In the genomic region with DNA sequence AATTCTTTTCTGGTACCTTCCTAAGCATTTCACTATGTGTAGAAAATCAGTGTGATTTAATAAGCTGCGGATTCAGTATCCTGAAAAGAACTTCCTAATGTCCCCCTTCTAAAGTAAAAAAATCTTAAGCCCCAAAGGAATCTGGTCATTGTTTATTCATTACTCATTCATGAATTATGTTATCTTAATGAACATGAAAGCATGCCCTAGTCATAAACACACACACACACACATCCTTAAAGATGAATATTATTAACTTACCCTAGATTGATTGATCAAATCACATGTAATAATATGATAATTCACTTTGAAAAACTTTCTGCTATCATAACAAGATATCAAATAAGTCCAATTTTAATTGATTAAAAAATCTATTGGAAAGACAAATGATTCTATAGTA, we compare ENCODE assay signal across 27 cellular contexts.
"Had no signal": no experiment of that assay in that cellular context is flagged by ENCODE, and none has a peak within 500 bp of the region (broad histone marks: within the 10 kb centered on the region; RNA-seq: fewer than 3 reads in every experiment).

No MANE protein-coding gene starts in this region.

- DNase-seq: activated CD4-positive, alpha-beta memory T cell treated with anti-CD3 and anti-CD28 coated beads, Interleukin-2, amount 10 ng/mL, durations not matched to agents 7 days and 5 days; activated CD4-positive, alpha-beta T cell treated with anti-CD3 and anti-CD28 coated beads for 1 hour; activated CD4-positive, alpha-beta T cell treated with anti-CD3 and anti-CD28 coated beads for 48 hours; activated CD4-positive, CD25-positive, alpha-beta regulatory T cell; activated effector memory CD4-positive, alpha-beta T cell treated with anti-CD3 and anti-CD28 coated beads, Interleukin-2, amount 50 U/mL, for 16 hours; activated naive CD4-positive, alpha-beta T cell treated with Interleukin-2 at 50 U/mL for 16 hours; activated naive CD8-positive, alpha-beta T cell treated with anti-CD3 and anti-CD28 coated beads, Interleukin-2, amount 10 ng/mL, durations not matched to agents 7 days and 5 days; activated T-cell treated with anti-CD3 and anti-CD28 coated beads, Interleukin-2, amount 50 U/mL, for 1 hour; activated T-cell treated with anti-CD3 and anti-CD28 coated beads, Interleukin-2, amount 50 U/mL, for 72 hours; amygdala; body of pancreas; central memory CD4-positive, alpha-beta T cell; NCI-H1092 treated with DMSO at 0.1 percent for 48 hours; NCI-H1417 treated with DMSO at 0.1 percent for 48 hours; NCI-H187 treated with DMSO at 0.1 percent for 48 hours; NCI-H2081; NCI-H345; NCI-H524 treated with DMSO at 0.1 percent for 48 hours; RPMI8226; SHP77 treated with DMSO at 0.1 percent for 48 hours; T1000; WERI-Rb-1 had no signal

- H3K27ac Mint-ChIP-seq: activated CD4-positive, alpha-beta memory T cell treated with anti-CD3 and anti-CD28 coated beads, Interleukin-2, amount 10 ng/mL, durations not matched to agents 7 days and 5 days; activated naive CD4-positive, alpha-beta T cell treated with anti-CD3 and anti-CD28 coated beads, Interleukin-2, amount 50 U/mL, for 24 hours; activated naive CD8-positive, alpha-beta T cell treated with anti-CD3 and anti-CD28 coated beads, Interleukin-2, amount 10 ng/mL, durations not matched to agents 7 days and 5 days; activated T-cell treated with anti-CD3 and anti-CD28 coated beads, Interleukin-2, amount 50 U/mL, for 72 hours; activated T-helper 17 cell treated with anti-CD3 and anti-CD28 coated beads, Interleukin-2, amount 50 U/mL, for 72 hours had no signal

- H3K9ac ChIP-seq: KMS-11 had no signal

- H3K36me3 ChIP-seq: ascending aorta, WERI-Rb-1 had no signal

- H3K4me2 ChIP-seq: KMS-11 had no signal

- H3K4me1 ChIP-seq: ascending aorta, body of pancreas had no signal

- H3K9me3 ChIP-seq: ascending aorta, body of pancreas had no signal

- H3K27me3 ChIP-seq: ascending aorta, body of pancreas had no signal

- H3K4me1 Mint-ChIP-seq: activated CD4-positive, alpha-beta memory T cell treated with anti-CD3 and anti-CD28 coated beads, Interleukin-2, amount 10 ng/mL, durations not matched to agents 7 days and 5 days; activated naive CD4-positive, alpha-beta T cell treated with anti-CD3 and anti-CD28 coated beads, Interleukin-2, amount 50 U/mL, for 24 hours; activated T-helper 17 cell treated with anti-CD3 and anti-CD28 coated beads, Interleukin-2, amount 50 U/mL, for 72 hours had no signal

- H3K9me3 Mint-ChIP-seq: activated naive CD4-positive, alpha-beta T cell treated with anti-CD3 and anti-CD28 coated beads, Interleukin-2, amount 50 U/mL, for 24 hours; activated naive CD8-positive, alpha-beta T cell treated with anti-CD3 and anti-CD28 coated beads, Interleukin-2, amount 10 ng/mL, durations not matched to agents 7 days and 5 days; activated T-helper 17 cell treated with anti-CD3 and anti-CD28 coated beads, Interleukin-2, amount 50 U/mL, for 72 hours had no signal

- H3K36me3 Mint-ChIP-seq: activated naive CD4-positive, alpha-beta T cell treated with anti-CD3 and anti-CD28 coated beads, Interleukin-2, amount 50 U/mL, for 24 hours; activated naive CD8-positive, alpha-beta T cell treated with anti-CD3 and anti-CD28 coated beads, Interleukin-2, amount 10 ng/mL, durations not matched to agents 7 days and 5 days had no signal

- H3K4me3 ChIP-seq: ascending aorta, body of pancreas had no signal

- ATAC-seq: activated T-cell treated with anti-CD3 and anti-CD28 coated beads, Interleukin-2, amount 50 U/mL, for 72 hours; activated T-helper 17 cell treated with anti-CD3 and anti-CD28 coated beads, Interleukin-2, amount 50 U/mL, for 72 hours; body of pancreas; Panc1 had no signal

- H3K27ac ChIP-seq: ascending aorta, body of pancreas, KMS-11, WERI-Rb-1 had no signal

- H3K27me3 Mint-ChIP-seq: activated naive CD8-positive, alpha-beta T cell treated with anti-CD3 and anti-CD28 coated beads, Interleukin-2, amount 10 ng/mL, durations not matched to agents 7 days and 5 days; activated T-helper 17 cell treated with anti-CD3 and anti-CD28 coated beads, Interleukin-2, amount 50 U/mL, for 72 hours had no signal

- H3K4me3 Mint-ChIP-seq: activated CD4-positive, alpha-beta memory T cell treated with anti-CD3 and anti-CD28 coated beads, Interleukin-2, amount 10 ng/mL, durations not matched to agents 7 days and 5 days; activated naive CD4-positive, alpha-beta T cell treated with anti-CD3 and anti-CD28 coated beads, Interleukin-2, amount 50 U/mL, for 24 hours; activated naive CD8-positive, alpha-beta T cell treated with anti-CD3 and anti-CD28 coated beads, Interleukin-2, amount 10 ng/mL, durations not matched to agents 7 days and 5 days; activated T-cell treated with anti-CD3 and anti-CD28 coated beads, Interleukin-2, amount 50 U/mL, for 72 hours; activated T-helper 17 cell treated with anti-CD3 and anti-CD28 coated beads, Interleukin-2, amount 50 U/mL, for 72 hours had no signal
